Comparison of ENCODE assay signal across 8 cellular contexts in the genomic region with DNA sequence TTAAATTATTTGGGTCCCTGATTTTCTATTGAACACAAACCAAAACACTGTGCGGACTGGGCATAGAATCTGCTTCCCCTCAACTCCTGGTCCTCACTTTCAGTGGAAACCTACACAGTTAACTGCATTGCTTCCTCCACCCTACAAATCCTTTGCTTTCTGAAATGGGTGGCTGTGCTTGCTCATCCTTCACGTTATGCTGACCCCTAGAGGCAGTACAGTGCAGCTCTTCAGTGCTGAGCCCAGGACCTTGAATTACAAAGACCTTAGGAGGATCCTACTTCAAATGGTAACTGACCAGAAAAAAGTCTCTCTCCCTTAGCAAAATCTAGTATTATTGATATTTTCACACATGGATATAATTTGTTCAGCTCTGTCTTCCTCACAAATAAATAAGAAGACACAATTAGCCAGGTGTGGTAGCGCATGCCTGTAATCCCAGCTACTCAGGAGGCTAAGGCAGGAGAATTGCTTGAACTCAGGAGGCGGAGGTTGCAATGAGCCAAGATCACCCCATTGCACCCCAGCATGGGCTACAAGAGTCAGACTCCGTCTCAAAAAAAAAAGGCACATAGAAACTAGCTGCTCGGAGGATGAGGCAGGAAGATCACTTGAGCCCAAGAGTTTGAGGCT.
DNase-seq lines count a peak whose midpoint lies in the region; ATAC-seq lines count a peak whose summit lies in the region.

No MANE protein-coding gene starts in this region.

- CTCF ChIA-PET in activated CD8-positive, alpha-beta T cell treated with anti-CD3 and anti-CD28 coated beads, Interleukin-2, amount 10 ng/mL, durations not matched to agents 7 days and 5 days (lab: Charles Lee) = interaction anchor here (0.6 to 4.2 kb wide), 16 partner anchors 9 to 260 kb away, joined by 3 to 25 read pairs (median 4); no protein-coding TSS in a partner anchor

- peak; percentile 38 for DNase-seq in Caki2 (ENCODE audit: low read depth)
- DNase-seq in GM19240 (ENCODE audit: insufficient read length, low spot score) = peak; percentile 30
- peak; percentile 41 for DNase-seq in NCI-H510A (lab: John Stamatoyannopoulos, UW)
- DNase-seq in activated CD8-positive, alpha-beta T cell treated with anti-CD3 and anti-CD28 coated beads, Interleukin-2, amount 10 ng/mL, durations not matched to agents 7 days and 5 days = peak; percentile 57
- peak in 39 of 42 donors; percentile 9 to 80 (median 51) for DNase-seq in head of caudate nucleus
- DNase-seq in putamen (ENCODE audit: low spot score) = peak; percentile 51

- H3K36me3 Mint-ChIP-seq in activated CD8-positive, alpha-beta T cell treated with anti-CD3 and anti-CD28 coated beads, Interleukin-2, amount 10 ng/mL, durations not matched to agents 7 days and 5 days (ENCODE audit: low read depth) = no peaks in the 10 kb centered on the region

- H3K9me3 Mint-ChIP-seq in activated CD8-positive, alpha-beta T cell treated with anti-CD3 and anti-CD28 coated beads, Interleukin-2, amount 10 ng/mL, durations not matched to agents 7 days and 5 days (ENCODE audit: insufficient read depth) = no peaks in the 10 kb centered on the region

- H3K27me3 Mint-ChIP-seq in activated CD8-positive, alpha-beta T cell treated with anti-CD3 and anti-CD28 coated beads, Interleukin-2, amount 10 ng/mL, durations not matched to agents 7 days and 5 days (ENCODE audit: low read depth) = no peaks in the 10 kb centered on the region

- no peak overlapping the region for H3K4me3 Mint-ChIP-seq in activated CD8-positive, alpha-beta T cell treated with anti-CD3 and anti-CD28 coated beads, Interleukin-2, amount 10 ng/mL, durations not matched to agents 7 days and 5 days

- intact Hi-C loops in head of caudate nucleus (cut with DNase I) = no loop called here

- no peak overlapping the region for H3K27ac Mint-ChIP-seq in activated CD8-positive, alpha-beta T cell treated with anti-CD3 and anti-CD28 coated beads, Interleukin-2, amount 10 ng/mL, durations not matched to agents 7 days and 5 days

- peak; percentile 87 for ATAC-seq in HG03159 (IDR thresholded peaks at IDR 0.05; ENCODE audit: unreplicated experiment)
- peak; percentile 81 for ATAC-seq in activated CD8-positive, alpha-beta T cell treated with anti-CD3 and anti-CD28 coated beads, Interleukin-2, amount 10 ng/mL, durations not matched to agents 7 days and 5 days
- ATAC-seq in GM21526 (IDR thresholded peaks at IDR 0.05; ENCODE audit: low FRiP score, unreplicated experiment) = no peak

- in situ Hi-C loops in Caki2 (cut with HindIII; ENCODE audit: low pct_unique_long_range_greater_than_20kb, low sequenced_read_pairs) = no loop called here

- POLR2A ChIA-PET in activated CD8-positive, alpha-beta T cell treated with anti-CD3 and anti-CD28 coated beads, Interleukin-2, amount 10 ng/mL, durations not matched to agents 7 days and 5 days (lab: Charles Lee) = no interaction called here

- H3K4me1 Mint-ChIP-seq in activated CD8-positive, alpha-beta T cell treated with anti-CD3 and anti-CD28 coated beads, Interleukin-2, amount 10 ng/mL, durations not matched to agents 7 days and 5 days (ENCODE audit: low read depth) = no peaks in the 10 kb centered on the region
